In genomic region chr1:60870269-60870668, GRCh38 we compare ENCODE assay signal across 23 cellular contexts.
"Had no signal": no experiment of that assay in that cellular context is flagged by ENCODE, and none has a peak within 500 bp of the region (broad histone marks: within the 10 kb centered on the region; RNA-seq: fewer than 3 reads in every experiment).

No MANE protein-coding gene starts in this region.

- H3K4me1 ChIP-seq: ascending aorta, colonic mucosa, thyroid gland had no signal

- H3K36me3 ChIP-seq: ascending aorta, colonic mucosa, heart left ventricle, neutrophil, pancreas, thyroid gland had no signal

- FAIRE-seq: islet of Langerhans, pancreas had no signal

- ATAC-seq: activated naive CD4-positive, alpha-beta T cell treated with anti-CD3 and anti-CD28 coated beads, Interleukin-2, amount 50 U/mL, for 72 hours; heart left ventricle; left ventricle myocardium superior; natural killer cell treated with Interleukin-12 subunit alpha and Interleukin-12 subunit beta and Interleukin-15 and Interleukin-18, amount 100 ng/mL, for 72 hours; pancreas; right cardiac atrium had no signal

- H3K27me3 ChIP-seq: ascending aorta, colonic mucosa, heart left ventricle, neutrophil, pancreas, thyroid gland had no signal

- DNase-seq: activated CD4-positive, alpha-beta T cell treated with anti-CD3 and anti-CD28 coated beads, Interleukin-2, amount 50 U/mL, for 1 hour; activated CD4-positive, CD25-positive, alpha-beta regulatory T cell treated with anti-CD3 and anti-CD28 coated beads, Interleukin-2, amount 50 U/mL, for 72 hours; activated T-cell treated with anti-CD3 and anti-CD28 coated beads, Interleukin-2, amount 50 U/mL, for 1 hour; central memory CD4-positive, alpha-beta T cell; colonic mucosa; dorsolateral prefrontal cortex; endodermal cell; heart left ventricle; left ventricle myocardium superior; mammary epithelial cell; pancreas; right cardiac atrium; stimulated activated CD4-positive, alpha-beta T cell treated with anti-CD3 and anti-CD28 coated beads, Interleukin-12 subunit alpha, Interleukin-12 subunit beta, amount 100 ng/mL, for 4 hours; stimulated activated CD4-positive, alpha-beta T cell treated with anti-CD3 and anti-CD28 coated beads, Interleukin-4, amount 100 ng/mL, for 4 hours; substantia nigra; T1000; thyroid gland had no signal

- H3K27ac ChIP-seq: ascending aorta, colonic mucosa, dorsolateral prefrontal cortex, heart left ventricle, neutrophil, pancreas, thyroid gland, VCaP had no signal

- H3K9me3 ChIP-seq: ascending aorta, colonic mucosa, heart left ventricle, neutrophil, pancreas, thyroid gland had no signal

- H3K4me3 ChIP-seq: ascending aorta, colonic mucosa, dorsolateral prefrontal cortex, heart left ventricle, pancreas, thyroid gland had no signal
